ENCODE assay signal across 2 cellular contexts in the genomic region with DNA sequence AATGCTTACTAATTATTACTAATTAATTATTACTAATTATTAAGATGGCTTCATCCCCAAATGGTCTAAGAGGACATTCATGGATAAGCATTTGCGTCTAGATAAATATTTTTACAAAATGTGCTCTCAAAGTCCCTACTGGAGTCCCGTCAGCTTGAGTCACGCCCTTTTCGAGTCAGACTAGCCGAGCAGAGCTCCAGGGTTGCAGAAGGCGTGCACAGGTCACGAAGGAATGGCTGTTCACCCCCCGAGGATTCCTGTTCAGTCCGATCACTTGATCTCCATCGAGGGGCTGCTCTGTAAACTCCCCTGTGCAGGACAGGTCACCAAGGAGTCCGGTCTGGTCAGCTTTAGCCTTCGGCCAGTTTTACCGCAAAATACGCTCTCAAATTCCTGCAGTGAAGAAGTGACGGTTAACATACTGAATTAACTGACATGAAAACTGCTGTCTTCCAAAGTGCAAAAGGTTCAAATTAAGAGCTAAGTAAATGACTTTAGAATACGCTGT.
TF ChIP-seq lines count a peak whose summit lies in the region.

No MANE protein-coding gene starts in this region.

TF ChIP-seq in HepG2, 621 proteins besides CTCF, POLR2A, EP300 and RAD21:
- TF ChIP-seq POLR2AphosphoS5 (IDR thresholded peaks at IDR 0.05; ENCODE audit: low read depth, low read length): 0 out of 2 replicates have a peak, but pooled peaks have one; percentile 31
- TF ChIP-seq, protein P1, sequence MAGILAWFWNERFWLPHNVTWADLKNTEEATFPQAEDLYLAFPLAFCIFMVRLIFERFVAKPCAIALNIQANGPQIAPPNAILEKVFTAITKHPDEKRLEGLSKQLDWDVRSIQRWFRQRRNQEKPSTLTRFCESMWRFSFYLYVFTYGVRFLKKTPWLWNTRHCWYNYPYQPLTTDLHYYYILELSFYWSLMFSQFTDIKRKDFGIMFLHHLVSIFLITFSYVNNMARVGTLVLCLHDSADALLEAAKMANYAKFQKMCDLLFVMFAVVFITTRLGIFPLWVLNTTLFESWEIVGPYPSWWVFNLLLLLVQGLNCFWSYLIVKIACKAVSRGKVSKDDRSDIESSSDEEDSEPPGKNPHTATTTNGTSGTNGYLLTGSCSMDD (CRISPR knock-in tag; IDR thresholded peaks at IDR 0.05): no peak
- no peak for TF ChIP-seq ZNF329 (CRISPR knock-in tag; IDR thresholded peaks at IDR 0.05; ENCODE audit: low read depth)
- TF ChIP-seq POLR2G (IDR thresholded peaks at IDR 0.05; ENCODE audit: low read depth, low read length): 0 out of 2 replicates have a peak, but pooled peaks have one; percentile 41
- peak; percentile 92 for TF ChIP-seq RBM22 (optimal IDR thresholded peaks at IDR 0.05; ENCODE audit: low read length)
- TF ChIP-seq AGO2 (optimal IDR thresholded peaks at IDR 0.05; ENCODE audit: low read depth, low read length): peak; percentile 54
- TF ChIP-seq FOXO1 (CRISPR knock-in tag; IDR thresholded peaks at IDR 0.05): no peak
TF ChIP-seq in HepG2: peak in this region for 4.

TF ChIP-seq in HEK293T, 16 proteins besides CTCF, POLR2A, EP300 and RAD21:
- TF ChIP-seq SP1 (IDR thresholded peaks at IDR 0.05) (no peak), ELF4 (IDR thresholded peaks at IDR 0.05) (no peak), BHLHE40 (IDR thresholded peaks at IDR 0.05; ENCODE audit: borderline replicate concordance) (no peak), FOXM1 (IDR thresholded peaks at IDR 0.05; ENCODE audit: borderline replicate concordance) (no peak), FOXA1 (IDR thresholded peaks at IDR 0.05) (no peak), HDGF (IDR thresholded peaks at IDR 0.05; ENCODE audit: borderline replicate concordance) (no peak), TARDBP (IDR thresholded peaks at IDR 0.05) (no peak), CTBP1 (IDR thresholded peaks at IDR 0.05; ENCODE audit: borderline replicate concordance) (no peak), L3MBTL2 (conservative IDR thresholded peaks at IDR 0.05) (no peak)
- TF ChIP-seq, protein P2, sequence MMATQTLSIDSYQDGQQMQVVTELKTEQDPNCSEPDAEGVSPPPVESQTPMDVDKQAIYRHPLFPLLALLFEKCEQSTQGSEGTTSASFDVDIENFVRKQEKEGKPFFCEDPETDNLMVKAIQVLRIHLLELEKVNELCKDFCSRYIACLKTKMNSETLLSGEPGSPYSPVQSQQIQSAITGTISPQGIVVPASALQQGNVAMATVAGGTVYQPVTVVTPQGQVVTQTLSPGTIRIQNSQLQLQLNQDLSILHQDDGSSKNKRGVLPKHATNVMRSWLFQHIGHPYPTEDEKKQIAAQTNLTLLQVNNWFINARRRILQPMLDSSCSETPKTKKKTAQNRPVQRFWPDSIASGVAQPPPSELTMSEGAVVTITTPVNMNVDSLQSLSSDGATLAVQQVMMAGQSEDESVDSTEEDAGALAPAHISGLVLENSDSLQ (IDR thresholded peaks at IDR 0.05): no peak
